Comparison of ENCODE assay signal across 15 cellular contexts in the genomic region with DNA sequence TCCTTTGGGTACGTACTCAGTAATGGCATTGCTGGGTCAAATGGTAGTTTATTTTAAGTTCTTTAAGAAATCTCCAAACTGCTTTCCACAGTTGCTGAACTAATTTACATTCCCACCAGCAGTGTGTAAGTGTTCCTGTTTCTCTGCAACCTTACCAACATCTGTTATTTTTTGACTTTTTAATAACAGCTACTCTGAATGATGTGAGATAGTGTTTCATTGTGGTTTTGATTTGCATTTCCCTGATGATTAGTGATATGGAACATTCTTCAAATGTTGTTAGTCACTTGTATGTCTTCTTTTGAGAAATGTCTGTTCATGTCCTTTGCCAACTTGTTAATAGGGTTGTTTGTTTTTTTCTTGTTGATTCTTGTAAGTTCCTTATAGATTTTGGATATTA.
"Had no signal": no experiment of that assay in that cellular context is flagged by ENCODE, and none has a peak within 500 bp of the region (broad histone marks: within the 10 kb centered on the region; RNA-seq: fewer than 3 reads in every experiment).

No MANE protein-coding gene starts in this region.

- DNase-seq: activated CD4-positive, alpha-beta memory T cell treated with anti-CD3 and anti-CD28 coated beads for 36 hours; activated CD8-positive, alpha-beta memory T cell treated with anti-CD3 and anti-CD28 coated beads, Interleukin-2, amount 10 ng/mL, durations not matched to agents 7 days and 5 days; activated naive CD4-positive, alpha-beta T cell treated with anti-CD3 and anti-CD28 coated beads for 36 hours; activated naive CD8-positive, alpha-beta T cell treated with anti-CD3 and anti-CD28 coated beads, Interleukin-2, amount 50 U/mL, for 24 hours; activated T-cell treated with anti-CD3 and anti-CD28 coated beads, Interleukin-2, amount 50 U/mL, for 1 hour; aorta; effector memory CD8-positive, alpha-beta T cell; foreskin melanocyte; mesenchymal stem cell; naive thymus-derived CD8-positive, alpha-beta T cell; stimulated activated CD4-positive, alpha-beta T cell treated with anti-CD3 and anti-CD28 coated beads, Interleukin-12 subunit alpha, Interleukin-12 subunit beta, amount 100 ng/mL, for 4 hours; stimulated activated CD4-positive, alpha-beta T cell treated with anti-CD3 and anti-CD28 coated beads, Interleukin-2, amount 100 ng/mL, for 24 hours had no signal

- H3K27ac ChIP-seq: epithelial cell of prostate, VCaP had no signal

- ATAC-seq: activated CD8-positive, alpha-beta memory T cell treated with anti-CD3 and anti-CD28 coated beads, Interleukin-2, amount 10 ng/mL, durations not matched to agents 7 days and 5 days; activated naive CD8-positive, alpha-beta T cell treated with anti-CD3 and anti-CD28 coated beads, Interleukin-2, amount 50 U/mL, for 24 hours; effector memory CD8-positive, alpha-beta T cell; naive thymus-derived CD8-positive, alpha-beta T cell; stimulated activated effector memory CD8-positive, alpha-beta T cell treated with anti-CD3 and anti-CD28 coated beads, Interleukin-12 subunit alpha, Interleukin-12 subunit beta, amount 100 ng/mL, for 72 hours had no signal
